10 cellular contexts compared by ENCODE assay signal in genomic region chr21:42047821-42048613, GRCh38. TPM values are rescaled to one million over a fixed set of nuclear protein-coding genes. Genes with fewer than 3 reads are reported as not detected.
DNase-seq lines count a peak whose midpoint lies in the region; ATAC-seq and TF ChIP-seq lines count a peak whose summit lies in the region.
"Had no signal": no experiment of that assay in that cellular context is flagged by ENCODE, and none has a peak within 500 bp of the region (broad histone marks: within the 10 kb centered on the region; RNA-seq: fewer than 3 reads in every experiment).

No MANE protein-coding gene starts in this region.

- peak overlapping the region; percentile 70 for H3K27ac ChIP-seq in GM23248
- peak overlapping the region; percentile 71 to 88 (median 84) for H3K27ac ChIP-seq in adrenal gland
- no peak overlapping the region for H3K27ac ChIP-seq in right cardiac atrium (ENCODE audit: low read length)
- H3K27ac ChIP-seq in spleen = peak overlapping the region in 2 of 8 donors; percentile 32 to 63
- H3K27ac ChIP-seq in OCI-LY7 (ENCODE audit: low read depth, low read length, poor library complexity, severe bottlenecking) = no peak overlapping the region
- H3K27ac ChIP-seq: PC-9 had no signal

- H3K4me3 ChIP-seq in GM23248 (no peak overlapping the region), adrenal gland (no peak overlapping the region), right cardiac atrium (ENCODE audit: low read length) (no peak overlapping the region), spleen (no peak overlapping the region), OCI-LY7 (ENCODE audit: low read depth, low read length, poor library complexity, severe bottlenecking) (no peak overlapping the region)
- H3K4me3 ChIP-seq: PC-9 had no signal

- H3K27me3 ChIP-seq in GM23248 (replicated peaks; ENCODE audit: insufficient read depth) (no peaks in the 10 kb centered on the region; the same call in 1 of the 2 replicates), adrenal gland (no peaks in the 10 kb centered on the region), right cardiac atrium (ENCODE audit: control insufficient read depth, insufficient read depth) (no peaks in the 10 kb centered on the region), spleen (replicated peaks in 1 of 7) (no peaks in the 10 kb centered on the region)

- H3K9me2 ChIP-seq in GM23248 (ENCODE audit: insufficient read depth) (no peaks in the 10 kb centered on the region), OCI-LY7 (ENCODE audit: insufficient read depth, low read length) (no peaks in the 10 kb centered on the region)

- H3K79me2 ChIP-seq in GM23248 (ENCODE audit: insufficient read depth) = no peaks in the 10 kb centered on the region
- no peaks in the 10 kb centered on the region for H3K79me2 ChIP-seq in OCI-LY7 (ENCODE audit: insufficient read depth, low read depth, low read length)

- DNase-seq in GM23248 (peak; percentile 97), adrenal gland (peak; percentile 88 to 97 (median 95)), right cardiac atrium (peak in 2 of 3 donors; percentile 61 to 72), spleen (peak; percentile 78), OCI-LY7 (ENCODE audit: low spot score) (no peak), NCI-H1417 (lab: John Stamatoyannopoulos, UW) (no peak)
- DNase-seq: activated T-cell treated with anti-CD3 and anti-CD28 coated beads for 4 hours, PC-9 had no signal

- H3K4me2 ChIP-seq in GM23248 (ENCODE audit: unreplicated experiment) (peak overlapping the region; percentile 38), OCI-LY7 (ENCODE audit: low read length) (no peak overlapping the region)
- H3K4me2 ChIP-seq: PC-9 had no signal

- ATAC-seq in right cardiac atrium (peak; percentile 79 to 89), GM21423 (IDR thresholded peaks at IDR 0.05; ENCODE audit: unreplicated experiment) (no peak), HG02763 (IDR thresholded peaks at IDR 0.05; ENCODE audit: unreplicated experiment) (no peak)

- CTCF ChIA-PET in OCI-LY7 (lab: Charles Lee; ENCODE audit: unreplicated experiment) = no interaction called here

- in situ Hi-C loops in GM23248 (cut with MboI) = no loop called here

- peak in 1 of 2 donors; percentile 47 for TF ChIP-seq POLR2A in adrenal gland (IDR thresholded peaks at IDR 0.05)
- TF ChIP-seq POLR2A in spleen (IDR thresholded peaks at IDR 0.05) = no peak

- H3K9ac ChIP-seq in GM23248 = peak overlapping the region; percentile 50

- H2AFZ ChIP-seq in GM23248 = no peak overlapping the region
- H2AFZ ChIP-seq in OCI-LY7 (ENCODE audit: low read length) = no peak overlapping the region
- H2AFZ ChIP-seq: PC-9 had no signal

- TF ChIP-seq CTCF in adrenal gland (IDR thresholded peaks at IDR 0.05) (peak in 2 of 6 experiments; percentile 21 to 43), spleen (IDR thresholded peaks at IDR 0.05 in 8 of 11, conservative IDR thresholded peaks at IDR 0.05 in 3 of 11) (no peak), OCI-LY7 (conservative IDR thresholded peaks at IDR 0.05; ENCODE audit: low read length) (no peak)

- no peaks in the 10 kb centered on the region for H3K9me3 ChIP-seq in GM23248 (ENCODE audit: low read depth)
- H3K9me3 ChIP-seq in adrenal gland (replicated peaks in 1 of 3) = no peaks in the 10 kb centered on the region
- H3K9me3 ChIP-seq in right cardiac atrium (ENCODE audit: control insufficient read depth, low read length) = no peaks in the 10 kb centered on the region
- H3K9me3 ChIP-seq in spleen = no peaks in the 10 kb centered on the region
- H3K9me3 ChIP-seq in OCI-LY7 (ENCODE audit: low read length) = no peaks in the 10 kb centered on the region

- H3K36me3 ChIP-seq in GM23248 (ENCODE audit: low read depth) = no peaks in the 10 kb centered on the region
- no peaks in the 10 kb centered on the region for H3K36me3 ChIP-seq in adrenal gland (replicated peaks in 1 of 2)
- H3K36me3 ChIP-seq in spleen = no peaks in the 10 kb centered on the region
- H3K36me3 ChIP-seq in OCI-LY7 (ENCODE audit: insufficient read depth, low read length) = no peaks in the 10 kb centered on the region

- 63 to 66% methylated on average over 15 to 19 of the region's 19 CpGs for WGBS in GM23248 (ENCODE audit: low coverage in 1 of 2, low lambda C conversion rate in 2 of 2, missing lambda C conversion rate in 2 of 2), 2 experiments
- 41 to 45% (median 43%) methylated on average over 13 to 19 of the region's 19 CpGs for WGBS in adrenal gland, 4 donors
- 66% methylated on average over 19 of the region's 19 CpGs for WGBS in right cardiac atrium
- WGBS in spleen, 5 donors = 66 to 82% (median 75%) methylated on average over 19 of the region's 19 CpGs

- peaks cover 10% of the 10 kb centered on the region; the same call in 1 of the 2 replicates for H3F3A ChIP-seq in GM23248 (ENCODE audit: insufficient read depth)

- H4K20me1 ChIP-seq in GM23248 (ENCODE audit: insufficient read depth) = no peaks in the 10 kb centered on the region
- H4K20me1 ChIP-seq in OCI-LY7 (ENCODE audit: insufficient read depth, low read length) = no peaks in the 10 kb centered on the region

- peaks cover 16% of the 10 kb centered on the region for H3K4me1 ChIP-seq in GM23248 (ENCODE audit: insufficient read depth)
- H3K4me1 ChIP-seq in adrenal gland (replicated peaks in 1 of 2) = peaks cover 5 to 12% of the 10 kb centered on the region in 2 donors
- H3K4me1 ChIP-seq in right cardiac atrium (ENCODE audit: control insufficient read depth, insufficient read depth, low read length) = no peaks in the 10 kb centered on the region
- peaks cover 0 to 18% (median 2%) of the 10 kb centered on the region in 6 donors for H3K4me1 ChIP-seq in spleen
- H3K4me1 ChIP-seq in OCI-LY7 (ENCODE audit: insufficient read depth, low read length, poor library complexity, severe bottlenecking) = peaks cover 3% of the 10 kb centered on the region

- intact Hi-C loops in adrenal gland (cut with DNase I) (no loop called here), right cardiac atrium (cut with DNase I) (no loop called here), spleen (cut with DNase I; ENCODE audit: low total_unique reads) (loop anchor here (10.0 kb wide), 1 partner anchor 47 kb away; no protein-coding TSS in a partner anchor), OCI-LY7 (cut with micrococcal nuclease; ENCODE audit: unreplicated experiment) (no loop called here)

- BruUV-seq in OCI-LY7 (replicated peaks; lab: Mats Ljungman, UMichigan) = no TSS peak

- POLR2A ChIA-PET in OCI-LY7 (lab: Charles Lee) = no interaction called here

RNA-seq across cellular contexts. Expression of gene UMODL1, which starts 23.1 kb away (rescaled TPM):
- total RNA-seq in GM23248 (2014; rRNA removed; shearing (Covaris generic)) = not detected in 2 replicates
- not detected in 2 replicates for polyA plus RNA-seq in GM23248 (2016; fragmentation: Nextera tagmentation; extraction: Ambion mirVana)
- total RNA-seq in adrenal gland = under 1 TPM in 1 of 8 donors, not detected in 7; 0.10 TPM
- polyA plus RNA-seq in adrenal gland = under 1 TPM in 1 of 3 donors, not detected in 2; 0.79 TPM
- total RNA-seq in right cardiac atrium = not detected
- polyA plus RNA-seq in right cardiac atrium = not detected
- under 1 TPM in 5 of 7 donors, not detected in 2; 0.09 to 0.85 (median 0.28) TPM for total RNA-seq in spleen
- under 1 TPM in 2 of 3 donors, not detected in 1; 0.02 to 0.03 TPM for polyA plus RNA-seq in spleen
- 6.6 and 12.3 TPM in 2 replicates for total RNA-seq in OCI-LY7 (2014; rRNA removed; shearing (Covaris generic))
- total RNA-seq in OCI-LY7 (2022) = 7.4 and 10.0 TPM in 2 replicates
- total RNA-seq: PC-9 had no signal

RNA-seq across cellular contexts. Expression of gene ZBTB21, which starts 37.9 kb away (rescaled TPM):
- 10.6 and 10.7 TPM in 2 replicates for total RNA-seq in GM23248 (2014; rRNA removed; shearing (Covaris generic))
- polyA plus RNA-seq in GM23248 (2016; fragmentation: Nextera tagmentation; extraction: Ambion mirVana) (9.1 and 10.7 TPM in 2 replicates), adrenal gland (10 to 100 TPM in 1 of 3 donors, 1 to 10 TPM in 2; 6.8 to 10.2 (median 7.6) TPM), right cardiac atrium (2.6 TPM), spleen (1 to 10 TPM; 1.9 to 3.0 (median 1.9) TPM)
- total RNA-seq in adrenal gland (10 to 100 TPM; 11.0 to 39.1 (median 22.5) TPM), right cardiac atrium (10 to 100 TPM in 2 of 4 donors, 1 to 10 TPM in 2; 6.8 to 15.2 (median 8.9) TPM), spleen (10 to 100 TPM; 10.6 to 21.7 (median 16.2) TPM), OCI-LY7 (2022) (19.6 and 22.6 TPM in 2 replicates)
- 10.0 and 12.4 TPM in 2 replicates for total RNA-seq in OCI-LY7 (2014; rRNA removed; shearing (Covaris generic))

Comparison
In these comparisons a context has a peak if more than half of its experiments do, and no peak if none do; other contexts are left out.
1. DNase-seq: peak in GM23248 (single experiment), adrenal gland (7 of 7), right cardiac atrium (2 of 3) and spleen (single experiment); none in OCI-LY7 (single experiment) and NCI-H1417 (0 of 3).
2. H3K27ac ChIP-seq: peak in GM23248 (single experiment) and adrenal gland (5 of 5); none in right cardiac atrium (single experiment) and OCI-LY7 (single experiment).
3. ATAC-seq: peak in right cardiac atrium (2 of 2); none in GM21423 (single experiment) and HG02763 (single experiment).